In genomic region chr4:184259081-184259480, GRCh38 we compare ENCODE assay signal across 9 cellular contexts. TPM values are rescaled to one million over a fixed set of nuclear protein-coding genes. Genes with fewer than 3 reads are reported as not detected.
"Had no signal": no experiment of that assay in that cellular context is flagged by ENCODE, and none has a peak within 500 bp of the region (broad histone marks: within the 10 kb centered on the region; RNA-seq: fewer than 3 reads in every experiment).

No MANE protein-coding gene starts in this region.

- DNase-seq: GM23248, GOT3, H7, H9, HCEC 1CT, HFFc6 had no signal

- H3K9me3 Mint-ChIP-seq: HFFc6 had no signal

- H3K4me3 Mint-ChIP-seq: GM23338, H9, HFFc6 had no signal

- ATAC-seq: HCT116 had no signal

- H3K27ac Mint-ChIP-seq: GM23338, H9, HFFc6 had no signal

RNA-seq across cellular contexts. Expression of gene ENPP6, which starts 41.4 kb away (rescaled TPM):
- total RNA-seq: GM23248, GM23338, H4, H7, H9, HFFc6 had no signal
